19 cellular contexts compared by ENCODE assay signal in genomic region chr3:40229411-40229810, GRCh38.
DNase-seq lines count a peak whose midpoint lies in the region; ATAC-seq and TF ChIP-seq lines count a peak whose summit lies in the region.
"Had no signal": no experiment of that assay in that cellular context is flagged by ENCODE, and none has a peak within 500 bp of the region (broad histone marks: within the 10 kb centered on the region; RNA-seq: fewer than 3 reads in every experiment).

No MANE protein-coding gene starts in this region.

- TF ChIP-seq CTCF in GM12864 (IDR thresholded peaks at IDR 0.05; ENCODE audit: low read depth, low read length, missing control alignments) (no peak), HL-60 (IDR thresholded peaks at IDR 0.05; ENCODE audit: insufficient read depth, low read length) (no peak), mucosa of descending colon (IDR thresholded peaks at IDR 0.05) (no peak)

- no peaks in the 10 kb centered on the region for H3K36me3 ChIP-seq in mucosa of descending colon (ENCODE audit: low read depth)
- H3K36me3 ChIP-seq: prostate gland, SJSA1, vagina had no signal

- ATAC-seq in GM19455 (IDR thresholded peaks at IDR 0.05; ENCODE audit: unreplicated experiment) (peak; percentile 69), mucosa of descending colon (peak; percentile 40), HG02610 (IDR thresholded peaks at IDR 0.05; ENCODE audit: unreplicated experiment) (no peak)

- DNase-seq in GM12864 (ENCODE audit: low read depth), result peak; percentile 24
- peak; percentile 65 to 69 for DNase-seq in HL-60 (ENCODE audit: low read depth in 1 of 2, low spot score in 1 of 2)
- DNase-seq in mucosa of descending colon, result peak in 1 of 3 donors; percentile 2
- DNase-seq in posterior vena cava (ENCODE audit: low spot score), result no peak
- no peak for DNase-seq in HEK293T (ENCODE audit: extremely low spot score)
- DNase-seq in NCI-H2107 treated with DMSO at 0.1 percent for 48 hours (lab: John Stamatoyannopoulos, UW; ENCODE audit: unreplicated experiment), result no peak
- DNase-seq: activated CD4-positive, alpha-beta T cell treated with anti-CD3 and anti-CD28 coated beads, Interleukin-2, amount 10 ng/mL, durations not matched to agents 7 days and 5 days; activated naive CD4-positive, alpha-beta T cell treated with Interleukin-2 at 50 U/mL for 16 hours; activated T-cell treated with anti-CD3 and anti-CD28 coated beads for 4 hours; Caco-2; natural killer cell; NCI-H446 treated with DMSO at 0.1 percent for 48 hours; OCI-M1; T-helper 9 cell had no signal

- H3K27me3 ChIP-seq in HL-60 (ENCODE audit: insufficient read depth, poor library complexity, severe bottlenecking), result no peaks in the 10 kb centered on the region
- H3K27me3 ChIP-seq: SJSA1, vagina had no signal

- CTCF ChIA-PET in HEK293T (lab: Yijun Ruan, JAX), result no interaction called here

- H3K9me3 ChIP-seq in mucosa of descending colon, result no peaks in the 10 kb centered on the region
- H3K9me3 ChIP-seq: Caco-2, prostate gland, SJSA1, vagina had no signal

- peaks cover 5% of the 10 kb centered on the region for H3K4me1 ChIP-seq in mucosa of descending colon (ENCODE audit: low read depth)
- H3K4me1 ChIP-seq: Caco-2, prostate gland, SJSA1, vagina had no signal

- intact Hi-C loops in mucosa of descending colon (cut with DNase I, micrococcal nuclease), result no loop called here
- intact Hi-C loops in posterior vena cava (cut with DNase I), result no loop called here

- POLR2A ChIA-PET in HEK293T (lab: Yijun Ruan, JAX), result no interaction called here

- H3K4me3 ChIP-seq in GM12864 (ENCODE audit: low read depth, low read length), result no peak overlapping the region
- no peak overlapping the region for H3K4me3 ChIP-seq in HL-60 (replicated peaks; ENCODE audit: insufficient read depth, low read length)
- H3K4me3 ChIP-seq in mucosa of descending colon, result no peak overlapping the region
- H3K4me3 ChIP-seq: prostate gland, SJSA1, vagina had no signal

- no peak overlapping the region for H3K27ac ChIP-seq in HL-60 (replicated peaks)
- H3K27ac ChIP-seq: prostate gland, SJSA1, vagina had no signal

TF ChIP-seq in HEK293T, 16 proteins besides CTCF, POLR2A, EP300 and RAD21:
- TF ChIP-seq FOXM1 (IDR thresholded peaks at IDR 0.05; ENCODE audit: borderline replicate concordance) (no peak), SUZ12 (IDR thresholded peaks at IDR 0.05) (no peak), PKNOX1 (IDR thresholded peaks at IDR 0.05) (no peak), BHLHE40 (IDR thresholded peaks at IDR 0.05; ENCODE audit: borderline replicate concordance) (no peak), TARDBP (IDR thresholded peaks at IDR 0.05) (no peak), SP1 (IDR thresholded peaks at IDR 0.05) (no peak), ZNF384 (IDR thresholded peaks at IDR 0.05) (no peak)

Comparison
In these comparisons a context has a peak if more than half of its experiments do, and no peak if none do; other contexts are left out.
1. DNase-seq: peak in GM12864 (single experiment) and HL-60 (2 of 2); none in posterior vena cava (single experiment), HEK293T (single experiment) and NCI-H2107 treated with DMSO at 0.1 percent for 48 hours (single experiment).